In the genomic region with DNA sequence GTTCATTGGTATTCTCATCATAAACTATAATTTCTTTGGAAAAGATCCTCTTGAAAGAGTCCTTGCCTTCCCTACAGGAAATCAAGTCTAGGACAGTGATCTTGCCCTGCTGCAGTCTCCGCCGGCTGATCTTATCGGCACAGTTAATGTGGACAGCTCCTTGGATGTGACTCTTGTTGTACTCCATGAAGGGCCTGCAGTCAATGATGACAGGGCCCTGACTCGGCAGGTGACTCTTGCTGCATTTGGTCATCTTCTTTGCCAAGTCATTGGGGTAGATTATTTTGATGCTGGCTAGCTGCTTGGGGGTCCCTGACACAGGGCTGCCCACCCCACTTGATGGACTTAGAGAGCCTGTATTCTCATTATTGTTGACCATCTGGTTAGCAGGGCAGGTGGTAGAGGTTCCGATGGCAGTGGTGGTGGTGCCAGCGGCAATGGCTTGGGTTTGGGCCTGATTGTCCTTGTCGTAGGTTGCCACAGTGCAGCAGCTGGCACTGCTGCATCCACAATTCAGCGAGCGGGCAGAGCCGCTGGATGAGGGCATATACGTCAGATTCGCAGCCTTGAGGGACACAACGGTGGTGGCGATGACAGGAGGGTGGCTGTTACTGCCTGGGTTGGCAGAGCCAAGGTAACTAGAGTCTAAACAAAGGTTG, we compare ENCODE assay signal across 2 cellular contexts.
TF ChIP-seq lines count a peak whose summit lies in the region.

No MANE protein-coding gene starts in this region.

TF ChIP-seq in GM12891, 5 proteins besides CTCF, POLR2A, EP300 and RAD21:
- TF ChIP-seq POLR2AphosphoS5 (IDR thresholded peaks at IDR 0.05; ENCODE audit: low read depth, low read length), result no peak
- no peak for TF ChIP-seq POU2F2 (IDR thresholded peaks at IDR 0.05; ENCODE audit: low read depth, low read length)
- TF ChIP-seq PAX5 (IDR thresholded peaks at IDR 0.05; ENCODE audit: insufficient read depth, low read length, severe bottlenecking), result no peak
- TF ChIP-seq TAF1 (IDR thresholded peaks at IDR 0.05; ENCODE audit: low read depth, low read length), result no peak
- TF ChIP-seq SPI1 (IDR thresholded peaks at IDR 0.05; ENCODE audit: low read depth, low read length), result no peak

TF ChIP-seq in GM23338, 12 proteins besides CTCF, POLR2A, EP300 and RAD21 (continued from another document):
- TF ChIP-seq, protein P1, sequence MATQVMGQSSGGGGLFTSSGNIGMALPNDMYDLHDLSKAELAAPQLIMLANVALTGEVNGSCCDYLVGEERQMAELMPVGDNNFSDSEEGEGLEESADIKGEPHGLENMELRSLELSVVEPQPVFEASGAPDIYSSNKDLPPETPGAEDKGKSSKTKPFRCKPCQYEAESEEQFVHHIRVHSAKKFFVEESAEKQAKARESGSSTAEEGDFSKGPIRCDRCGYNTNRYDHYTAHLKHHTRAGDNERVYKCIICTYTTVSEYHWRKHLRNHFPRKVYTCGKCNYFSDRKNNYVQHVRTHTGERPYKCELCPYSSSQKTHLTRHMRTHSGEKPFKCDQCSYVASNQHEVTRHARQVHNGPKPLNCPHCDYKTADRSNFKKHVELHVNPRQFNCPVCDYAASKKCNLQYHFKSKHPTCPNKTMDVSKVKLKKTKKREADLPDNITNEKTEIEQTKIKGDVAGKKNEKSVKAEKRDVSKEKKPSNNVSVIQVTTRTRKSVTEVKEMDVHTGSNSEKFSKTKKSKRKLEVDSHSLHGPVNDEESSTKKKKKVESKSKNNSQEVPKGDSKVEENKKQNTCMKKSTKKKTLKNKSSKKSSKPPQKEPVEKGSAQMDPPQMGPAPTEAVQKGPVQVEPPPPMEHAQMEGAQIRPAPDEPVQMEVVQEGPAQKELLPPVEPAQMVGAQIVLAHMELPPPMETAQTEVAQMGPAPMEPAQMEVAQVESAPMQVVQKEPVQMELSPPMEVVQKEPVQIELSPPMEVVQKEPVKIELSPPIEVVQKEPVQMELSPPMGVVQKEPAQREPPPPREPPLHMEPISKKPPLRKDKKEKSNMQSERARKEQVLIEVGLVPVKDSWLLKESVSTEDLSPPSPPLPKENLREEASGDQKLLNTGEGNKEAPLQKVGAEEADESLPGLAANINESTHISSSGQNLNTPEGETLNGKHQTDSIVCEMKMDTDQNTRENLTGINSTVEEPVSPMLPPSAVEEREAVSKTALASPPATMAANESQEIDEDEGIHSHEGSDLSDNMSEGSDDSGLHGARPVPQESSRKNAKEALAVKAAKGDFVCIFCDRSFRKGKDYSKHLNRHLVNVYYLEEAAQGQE (IDR thresholded peaks at IDR 0.05; ENCODE audit: unreplicated experiment), result no peak
